Comparison of ENCODE assay signal across 1 cellular context in the genomic region with DNA sequence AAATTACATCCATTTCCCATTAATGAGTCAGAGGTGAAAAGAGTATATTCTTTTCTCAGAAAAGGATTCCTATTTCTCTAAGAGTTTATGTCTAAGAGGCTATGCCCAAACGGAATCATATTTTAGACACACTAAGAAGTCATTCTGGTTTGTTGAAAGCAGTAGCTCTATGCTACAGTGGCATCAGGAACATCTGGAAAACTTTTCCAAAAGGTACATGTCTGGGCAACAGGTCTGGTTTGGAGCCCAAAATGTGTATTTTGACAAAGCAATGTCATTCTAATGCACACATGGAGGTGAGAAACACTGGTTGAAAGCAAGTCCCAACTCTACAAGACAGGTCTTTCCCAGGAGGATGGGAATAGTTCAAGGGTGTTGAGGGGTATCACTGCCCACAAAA.
TF ChIP-seq lines count a peak whose summit lies in the region.

No MANE protein-coding gene starts in this region.

TF ChIP-seq in SK-N-SH, 30 proteins besides CTCF, POLR2A, EP300 and RAD21 (continued from another document):
- TF ChIP-seq, protein P1, sequence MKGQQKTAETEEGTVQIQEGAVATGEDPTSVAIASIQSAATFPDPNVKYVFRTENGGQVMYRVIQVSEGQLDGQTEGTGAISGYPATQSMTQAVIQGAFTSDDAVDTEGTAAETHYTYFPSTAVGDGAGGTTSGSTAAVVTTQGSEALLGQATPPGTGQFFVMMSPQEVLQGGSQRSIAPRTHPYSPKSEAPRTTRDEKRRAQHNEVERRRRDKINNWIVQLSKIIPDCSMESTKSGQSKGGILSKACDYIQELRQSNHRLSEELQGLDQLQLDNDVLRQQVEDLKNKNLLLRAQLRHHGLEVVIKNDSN (IDR thresholded peaks at IDR 0.05; ENCODE audit: borderline replicate concordance, low read depth) = no peak
- TF ChIP-seq, protein P2, sequence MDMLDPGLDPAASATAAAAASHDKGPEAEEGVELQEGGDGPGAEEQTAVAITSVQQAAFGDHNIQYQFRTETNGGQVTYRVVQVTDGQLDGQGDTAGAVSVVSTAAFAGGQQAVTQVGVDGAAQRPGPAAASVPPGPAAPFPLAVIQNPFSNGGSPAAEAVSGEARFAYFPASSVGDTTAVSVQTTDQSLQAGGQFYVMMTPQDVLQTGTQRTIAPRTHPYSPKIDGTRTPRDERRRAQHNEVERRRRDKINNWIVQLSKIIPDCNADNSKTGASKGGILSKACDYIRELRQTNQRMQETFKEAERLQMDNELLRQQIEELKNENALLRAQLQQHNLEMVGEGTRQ (IDR thresholded peaks at IDR 0.05; ENCODE audit: borderline replicate concordance, low read depth, low read length) = no peak
- TF ChIP-seq GABPA (IDR thresholded peaks at IDR 0.05; ENCODE audit: low read depth) (no peak), ELF1 (IDR thresholded peaks at IDR 0.05) (no peak), MEF2A (IDR thresholded peaks at IDR 0.05; ENCODE audit: borderline replicate concordance, low read depth) (no peak)
- TF ChIP-seq, protein P3, sequence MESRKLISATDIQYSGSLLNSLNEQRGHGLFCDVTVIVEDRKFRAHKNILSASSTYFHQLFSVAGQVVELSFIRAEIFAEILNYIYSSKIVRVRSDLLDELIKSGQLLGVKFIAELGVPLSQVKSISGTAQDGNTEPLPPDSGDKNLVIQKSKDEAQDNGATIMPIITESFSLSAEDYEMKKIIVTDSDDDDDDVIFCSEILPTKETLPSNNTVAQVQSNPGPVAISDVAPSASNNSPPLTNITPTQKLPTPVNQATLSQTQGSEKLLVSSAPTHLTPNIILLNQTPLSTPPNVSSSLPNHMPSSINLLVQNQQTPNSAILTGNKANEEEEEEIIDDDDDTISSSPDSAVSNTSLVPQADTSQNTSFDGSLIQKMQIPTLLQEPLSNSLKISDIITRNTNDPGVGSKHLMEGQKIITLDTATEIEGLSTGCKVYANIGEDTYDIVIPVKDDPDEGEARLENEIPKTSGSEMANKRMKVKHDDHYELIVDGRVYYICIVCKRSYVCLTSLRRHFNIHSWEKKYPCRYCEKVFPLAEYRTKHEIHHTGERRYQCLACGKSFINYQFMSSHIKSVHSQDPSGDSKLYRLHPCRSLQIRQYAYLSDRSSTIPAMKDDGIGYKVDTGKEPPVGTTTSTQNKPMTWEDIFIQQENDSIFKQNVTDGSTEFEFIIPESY (IDR thresholded peaks at IDR 0.05; ENCODE audit: borderline replicate concordance, low read depth) = no peak
